1 cellular context compared by ENCODE assay signal in genomic region chr12:116380740-116381139, GRCh38.
TF ChIP-seq lines count a peak whose summit lies in the region.
"Not testable (repeated sequence)": the region's sequence is repeated elsewhere in the genome, so short reads cannot be mapped to it uniquely, and the experiment has no call there.

No MANE protein-coding gene starts in this region.

TF ChIP-seq in HepG2, 621 proteins besides CTCF, POLR2A, EP300 and RAD21:
- TF ChIP-seq, protein P1, sequence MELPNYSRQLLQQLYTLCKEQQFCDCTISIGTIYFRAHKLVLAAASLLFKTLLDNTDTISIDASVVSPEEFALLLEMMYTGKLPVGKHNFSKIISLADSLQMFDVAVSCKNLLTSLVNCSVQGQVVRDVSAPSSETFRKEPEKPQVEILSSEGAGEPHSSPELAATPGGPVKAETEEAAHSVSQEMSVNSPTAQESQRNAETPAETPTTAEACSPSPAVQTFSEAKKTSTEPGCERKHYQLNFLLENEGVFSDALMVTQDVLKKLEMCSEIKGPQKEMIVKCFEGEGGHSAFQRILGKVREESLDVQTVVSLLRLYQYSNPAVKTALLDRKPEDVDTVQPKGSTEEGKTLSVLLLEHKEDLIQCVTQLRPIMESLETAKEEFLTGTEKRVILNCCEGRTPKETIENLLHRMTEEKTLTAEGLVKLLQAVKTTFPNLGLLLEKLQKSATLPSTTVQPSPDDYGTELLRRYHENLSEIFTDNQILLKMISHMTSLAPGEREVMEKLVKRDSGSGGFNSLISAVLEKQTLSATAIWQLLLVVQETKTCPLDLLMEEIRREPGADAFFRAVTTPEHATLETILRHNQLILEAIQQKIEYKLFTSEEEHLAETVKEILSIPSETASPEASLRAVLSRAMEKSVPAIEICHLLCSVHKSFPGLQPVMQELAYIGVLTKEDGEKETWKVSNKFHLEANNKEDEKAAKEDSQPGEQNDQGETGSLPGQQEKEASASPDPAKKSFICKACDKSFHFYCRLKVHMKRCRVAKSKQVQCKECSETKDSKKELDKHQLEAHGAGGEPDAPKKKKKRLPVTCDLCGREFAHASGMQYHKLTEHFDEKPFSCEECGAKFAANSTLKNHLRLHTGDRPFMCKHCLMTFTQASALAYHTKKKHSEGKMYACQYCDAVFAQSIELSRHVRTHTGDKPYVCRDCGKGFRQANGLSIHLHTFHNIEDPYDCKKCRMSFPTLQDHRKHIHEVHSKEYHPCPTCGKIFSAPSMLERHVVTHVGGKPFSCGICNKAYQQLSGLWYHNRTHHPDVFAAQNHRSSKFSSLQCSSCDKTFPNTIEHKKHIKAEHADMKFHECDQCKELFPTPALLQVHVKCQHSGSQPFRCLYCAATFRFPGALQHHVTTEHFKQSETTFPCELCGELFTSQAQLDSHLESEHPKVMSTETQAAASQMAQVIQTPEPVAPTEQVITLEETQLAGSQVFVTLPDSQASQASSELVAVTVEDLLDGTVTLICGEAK (IDR thresholded peaks at IDR 0.05): peak; percentile 62; the same call in 1 of the 2 replicates
- TF ChIP-seq, protein P1 (CRISPR knock-in tag; IDR thresholded peaks at IDR 0.05): not testable (repeated sequence)
